ENCODE assay signal across 1 cellular context in genomic region chr19:43527860-43528622, GRCh38.
TF ChIP-seq lines count a peak whose summit lies in the region.

No MANE protein-coding gene starts in this region.

TF ChIP-seq in HEK293, 187 proteins besides CTCF, POLR2A, EP300 and RAD21 (continued from another document and continues in another):
- TF ChIP-seq PRDM6 (tag by site-specific recombination; IDR thresholded peaks at IDR 0.05) (peak; percentile 93), ZNF132 (tag by site-specific recombination; IDR thresholded peaks at IDR 0.05; ENCODE audit: borderline replicate concordance) (no peak), ZFHX2 (tag by site-specific recombination; conservative IDR thresholded peaks at IDR 0.05) (peak; percentile 53; the same call in 1 of the 2 replicates), ZNF404 (tag by site-specific recombination; IDR thresholded peaks at IDR 0.05) (no peak), BCL6B (tag by site-specific recombination; IDR thresholded peaks at IDR 0.05) (peak; percentile 60), ZNF280D (tag by site-specific recombination; IDR thresholded peaks at IDR 0.05) (no peak), ZNF169 (tag by site-specific recombination; IDR thresholded peaks at IDR 0.05) (no peak), ZNF701 (tag by site-specific recombination; IDR thresholded peaks at IDR 0.05) (no peak), ZNF670 (tag by site-specific recombination; IDR thresholded peaks at IDR 0.05; ENCODE audit: low read depth) (no peak), ZBTB8A (tag by site-specific recombination; IDR thresholded peaks at IDR 0.05) (no peak), FEZF1 (tag by site-specific recombination; IDR thresholded peaks at IDR 0.05) (0 out of 2 replicates have a peak, but pooled peaks have one; percentile 3), ZNF416 (tag by site-specific recombination; IDR thresholded peaks at IDR 0.05) (no peak), ZNF529 (tag by site-specific recombination; IDR thresholded peaks at IDR 0.05; ENCODE audit: insufficient replicate concordance) (no peak), ZNF398 (tag by site-specific recombination; IDR thresholded peaks at IDR 0.05) (peak; percentile 47), ZBTB6 (tag by site-specific recombination; IDR thresholded peaks at IDR 0.05) (0 out of 2 replicates have a peak, but pooled peaks have one; percentile 17), GLIS2 (tag by site-specific recombination; IDR thresholded peaks at IDR 0.05) (peak; percentile 79), ZNF623 (tag by site-specific recombination; IDR thresholded peaks at IDR 0.05) (0 out of 2 replicates have a peak, but pooled peaks have one; percentile 27), ZFP69B (tag by site-specific recombination; IDR thresholded peaks at IDR 0.05) (peak; percentile 83), ZNF23 (tag by site-specific recombination; IDR thresholded peaks at IDR 0.05; ENCODE audit: borderline replicate concordance) (no peak), ZNF16 (tag by site-specific recombination; IDR thresholded peaks at IDR 0.05; ENCODE audit: low read depth) (no peak), KLF1 (tag by site-specific recombination; IDR thresholded peaks at IDR 0.05) (peak; percentile 61), OVOL3 (tag by site-specific recombination; IDR thresholded peaks at IDR 0.05) (0 out of 2 replicates have a peak, but pooled peaks have one; percentile 26), ZNF677 (tag by site-specific recombination; IDR thresholded peaks at IDR 0.05) (no peak), ZNF248 (tag by site-specific recombination; IDR thresholded peaks at IDR 0.05) (no peak), HOXD13 (CRISPR knock-in tag; IDR thresholded peaks at IDR 0.05; ENCODE audit: borderline replicate concordance) (no peak), HOXA7 (CRISPR knock-in tag; IDR thresholded peaks at IDR 0.05; ENCODE audit: borderline replicate concordance) (no peak), ZNF138 (tag by site-specific recombination; IDR thresholded peaks at IDR 0.05; ENCODE audit: borderline replicate concordance) (no peak), ATF2 (tag by site-specific recombination; IDR thresholded peaks at IDR 0.05; ENCODE audit: low read depth) (peak; percentile 63; the same call in 1 of the 2 replicates), ZNF174 (tag by site-specific recombination; IDR thresholded peaks at IDR 0.05) (no peak), ZNF548 (tag by site-specific recombination; IDR thresholded peaks at IDR 0.05) (no peak), ZNF488 (tag by site-specific recombination; IDR thresholded peaks at IDR 0.05) (no peak), ZIC2 (tag by site-specific recombination; IDR thresholded peaks at IDR 0.05) (no peak), ZNF121 (tag by site-specific recombination; IDR thresholded peaks at IDR 0.05) (peak; percentile 76), SALL2 (tag by site-specific recombination; IDR thresholded peaks at IDR 0.05; ENCODE audit: borderline replicate concordance) (no peak), ZNF514 (tag by site-specific recombination; IDR thresholded peaks at IDR 0.05) (no peak), ZNF704 (tag by site-specific recombination; IDR thresholded peaks at IDR 0.05) (no peak), KLF17 (tag by site-specific recombination; IDR thresholded peaks at IDR 0.05) (peak; percentile 90), HIC1 (tag by site-specific recombination; IDR thresholded peaks at IDR 0.05) (peak; percentile 72; the same call in 1 of the 2 replicates), ZNF426 (tag by site-specific recombination; IDR thresholded peaks at IDR 0.05) (no peak), ZNF280C (tag by site-specific recombination; IDR thresholded peaks at IDR 0.05) (no peak), RBAK (tag by site-specific recombination; IDR thresholded peaks at IDR 0.05) (no peak), WT1 (tag by site-specific recombination; IDR thresholded peaks at IDR 0.05) (peak; percentile 93), YY1 (tag by site-specific recombination; IDR thresholded peaks at IDR 0.05) (no peak), ZNF211 (tag by site-specific recombination; IDR thresholded peaks at IDR 0.05; ENCODE audit: low read depth) (no peak), ZNF140 (tag by site-specific recombination; IDR thresholded peaks at IDR 0.05) (no peak), KLF9 (tag by site-specific recombination; IDR thresholded peaks at IDR 0.05; ENCODE audit: low read depth) (no peak)
